Comparison of ENCODE assay signal across 8 cellular contexts in the genomic region with DNA sequence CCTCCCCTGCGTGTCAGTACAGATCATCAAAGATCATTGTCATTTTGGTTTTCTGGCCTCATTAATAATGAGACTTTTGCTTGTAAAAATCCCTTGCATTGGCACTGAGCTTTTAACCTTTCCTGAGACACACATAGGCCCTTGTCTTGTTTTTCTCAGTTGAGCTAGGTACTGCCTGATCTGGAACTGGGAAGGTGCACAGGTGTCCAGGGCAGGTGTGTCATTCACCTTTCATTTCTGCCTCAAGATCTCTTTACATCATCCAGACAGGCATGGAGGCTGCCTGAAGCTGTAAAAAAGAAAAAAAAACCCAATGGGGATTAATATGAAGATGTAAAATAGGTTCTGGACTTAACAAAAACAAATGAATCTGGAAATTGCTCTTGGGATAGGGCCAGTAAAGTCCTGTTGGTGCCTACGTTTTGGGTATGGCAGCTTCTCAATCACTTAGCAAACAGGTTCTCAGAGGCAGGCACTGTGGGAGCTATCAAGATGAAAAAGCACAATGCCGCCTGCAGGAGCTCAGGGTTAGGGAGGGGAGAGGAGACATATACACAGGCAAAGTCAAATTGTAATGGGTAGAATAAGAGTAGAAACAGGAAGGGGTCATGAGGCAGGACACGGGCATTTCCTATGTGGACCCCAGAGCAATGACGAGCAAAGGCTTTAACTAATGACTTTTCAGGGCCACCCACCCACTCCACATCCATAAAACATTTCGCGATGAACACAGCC. TPM values are rescaled to one million over a fixed set of nuclear protein-coding genes. Genes with fewer than 3 reads are reported as not detected.
DNase-seq lines count a peak whose midpoint lies in the region; ATAC-seq and TF ChIP-seq lines count a peak whose summit lies in the region.

No MANE protein-coding gene starts in this region.

- H3K9me3 ChIP-seq in right atrium auricular region (no peaks in the 10 kb centered on the region), ascending aorta (no peaks in the 10 kb centered on the region)

- H3K9ac ChIP-seq in mesendoderm (ENCODE audit: low read length): peak overlapping the region; percentile 67

- no peak overlapping the region for H3K23ac ChIP-seq in mesendoderm (ENCODE audit: low read length)

- H4K5ac ChIP-seq in mesendoderm (ENCODE audit: low read length): no peak overlapping the region

- H3K18ac ChIP-seq in mesendoderm (ENCODE audit: low read length): no peak overlapping the region

- H3K27ac ChIP-seq in right atrium auricular region (peak overlapping the region; percentile 83 to 88), ascending aorta (peak overlapping the region; percentile 89 to 95), mesendoderm (ENCODE audit: low read depth, low read length) (no peak overlapping the region)

- H3K4me3 ChIP-seq in right atrium auricular region: peak overlapping the region; percentile 75 to 81
- H3K4me3 ChIP-seq in ascending aorta: peak overlapping the region; percentile 89 to 96
- H3K4me3 ChIP-seq in mesendoderm (ENCODE audit: low read length): no peak overlapping the region

- H3K56ac ChIP-seq in mesendoderm (ENCODE audit: low read length): peak overlapping the region; percentile 93

- ATAC-seq in Right ventricle myocardium inferior (no peak), GM18511 (IDR thresholded peaks at IDR 0.05; ENCODE audit: unreplicated experiment) (no peak)

- no peak overlapping the region for H2AK5ac ChIP-seq in mesendoderm (ENCODE audit: low read length)

- H3K4me1 ChIP-seq in right atrium auricular region (peaks cover 0 to 28% of the 10 kb centered on the region in 2 donors), ascending aorta (peaks cover 3 to 17% of the 10 kb centered on the region in 2 donors), mesendoderm (ENCODE audit: control insufficient read depth, low read depth, low read length) (peaks cover 2% of the 10 kb centered on the region)

- no CpG with 5 or more reads among the region's 7 CpGs for WGBS in mesendoderm (ENCODE audit: extremely low coverage, insufficient coverage, low lambda C conversion rate)

- TF ChIP-seq CTCF in right atrium auricular region (IDR thresholded peaks at IDR 0.05) (no peak), ascending aorta (IDR thresholded peaks at IDR 0.05) (no peak)

- H3K79me2 ChIP-seq in mesendoderm (ENCODE audit: control insufficient read depth, insufficient read depth, low read length): peaks cover 26% of the 10 kb centered on the region

- no peak overlapping the region for H2BK5ac ChIP-seq in mesendoderm (ENCODE audit: low read length)

- no peak for DNase-seq in right atrium auricular region (ENCODE audit: low spot score)
- DNase-seq in Right ventricle myocardium inferior (ENCODE audit: missing footprints): no peak
- no peak for DNase-seq in ascending aorta (ENCODE audit: low spot score in 2 of 2)
- DNase-seq in mesendoderm: peak; percentile 57
- DNase-seq in COLO829 (ENCODE audit: low spot score): no peak
- no peak for DNase-seq in RPMI8226
- DNase-seq in NCI-H2196 treated with DMSO at 0.1 percent for 48 hours (lab: John Stamatoyannopoulos, UW; ENCODE audit: unreplicated experiment): no peak

- intact Hi-C loops in Right ventricle myocardium inferior (cut with DNase I) (loop anchor here (5.0 kb wide), 2 partner anchors 198 to 288 kb away; partner anchors contain the start of gene LAMTOR5), ascending aorta (cut with DNase I) (loop anchor here (2.0 kb wide), 1 partner anchor 20 kb away; no protein-coding TSS in a partner anchor)

- H3K79me1 ChIP-seq in mesendoderm (ENCODE audit: low read length): peaks cover 1% of the 10 kb centered on the region

- H3K36me3 ChIP-seq in right atrium auricular region (no peaks in the 10 kb centered on the region), ascending aorta (no peaks in the 10 kb centered on the region), mesendoderm (ENCODE audit: control insufficient read depth, insufficient read depth, low read length) (no peaks in the 10 kb centered on the region)

- no peak overlapping the region for H2BK120ac ChIP-seq in mesendoderm (ENCODE audit: low read depth, low read length)

- no peak overlapping the region for H2BK15ac ChIP-seq in mesendoderm (replicated peaks; ENCODE audit: low read depth)

- H3K27me3 ChIP-seq in right atrium auricular region (no peaks in the 10 kb centered on the region), ascending aorta (no peaks in the 10 kb centered on the region), mesendoderm (ENCODE audit: insufficient read depth, low read length, poor library complexity) (no peaks in the 10 kb centered on the region)

- no peak overlapping the region for H4K8ac ChIP-seq in mesendoderm (ENCODE audit: low read depth, low read length)

- H3K4ac ChIP-seq in mesendoderm (ENCODE audit: low read depth, low read length): no peak overlapping the region

- peak overlapping the region; percentile 61 for H3K4me2 ChIP-seq in mesendoderm (ENCODE audit: low read length)

RNA-seq across cellular contexts. Expression of gene KCNC4, which starts 1.0 kb away (rescaled TPM):
- total RNA-seq in right atrium auricular region: 1 to 10 TPM; 4.2 to 9.1 TPM
- 5.1 TPM for total RNA-seq in Right ventricle myocardium inferior
- total RNA-seq in ascending aorta: 8.4 TPM
- polyA plus RNA-seq in mesendoderm (2013, experiment 1 of 2): 6.3 TPM
- 6.0 TPM for polyA plus RNA-seq in mesendoderm (2013, experiment 2 of 2)

RNA-seq across cellular contexts. Expression of gene SLC6A17, which starts 58.8 kb away (rescaled TPM):
- total RNA-seq in right atrium auricular region (not detected), Right ventricle myocardium inferior (not detected), ascending aorta (0.11 TPM)
- polyA plus RNA-seq in mesendoderm (2013, experiment 1 of 2): 1.6 TPM
- polyA plus RNA-seq in mesendoderm (2013, experiment 2 of 2): 1.6 TPM
